Comparison of ENCODE assay signal across 14 cellular contexts in genomic region chr6:88705601-88706000, GRCh38.
DNase-seq lines count a peak whose midpoint lies in the region; ATAC-seq and TF ChIP-seq lines count a peak whose summit lies in the region.
"Had no signal": no experiment of that assay in that cellular context is flagged by ENCODE, and none has a peak within 500 bp of the region (broad histone marks: within the 10 kb centered on the region; RNA-seq: fewer than 3 reads in every experiment).

No MANE protein-coding gene starts in this region.

- no peaks in the 10 kb centered on the region for H3F3A ChIP-seq in PC-3 (ENCODE audit: low read length, unreplicated experiment)

- CTCF ChIA-PET in PC-3 (lab: Charles Lee): interaction anchor here (0.7 kb wide), 1 partner anchor 802 kb away, joined by 3 read pairs; no protein-coding TSS in a partner anchor

- TF ChIP-seq CTCF in PC-3 (conservative IDR thresholded peaks at IDR 0.05; ENCODE audit: low read depth, low read length): no peak

- no peak overlapping the region for H3K27ac ChIP-seq in PC-3 (ENCODE audit: low read length)
- H3K27ac ChIP-seq: skin epidermis had no signal

- BruUV-seq in PC-3 (replicated peaks; lab: Mats Ljungman, UMichigan): no TSS peak

- no peak overlapping the region for H3K4me2 ChIP-seq in PC-3 (ENCODE audit: low read length)

- H2AFZ ChIP-seq in PC-3 (ENCODE audit: low read length): no peak overlapping the region

- ATAC-seq in GM18858 (IDR thresholded peaks at IDR 0.05; ENCODE audit: unreplicated experiment) (peak; percentile 79), GM21528 (IDR thresholded peaks at IDR 0.05; ENCODE audit: low FRiP score, unreplicated experiment) (peak; percentile 77), HG03159 (IDR thresholded peaks at IDR 0.05; ENCODE audit: unreplicated experiment) (peak; percentile 88), PC-3 (no peak)
- ATAC-seq: HCT116 had no signal

- peak; percentile 59 for DNase-seq in amniotic epithelial cell (ENCODE audit: low read depth)
- DNase-seq in NOMO-1 treated with DMSO at 0.1 percent for 48 hours (lab: John Stamatoyannopoulos, UW; ENCODE audit: unreplicated experiment): no peak
- DNase-seq in PC-3: no peak
- DNase-seq in NCI-H2171 treated with DMSO at 0.1 percent for 48 hours (lab: John Stamatoyannopoulos, UW): no peak
- DNase-seq in GM19238 (ENCODE audit: insufficient read length, low spot score): no peak
- DNase-seq: activated CD4-positive, alpha-beta memory T cell treated with anti-CD3 and anti-CD28 coated beads, Interleukin-2, amount 10 ng/mL, durations not matched to agents 7 days and 5 days; mammary epithelial cell; NCI-H1105 treated with DMSO at 0.1 percent for 48 hours; stimulated activated naive CD4-positive, alpha-beta T cell had no signal

- no peaks in the 10 kb centered on the region for H3K36me3 ChIP-seq in PC-3 (ENCODE audit: low read depth, low read length)

- POLR2A ChIA-PET in PC-3 (lab: Charles Lee; ENCODE audit: unreplicated experiment): no interaction called here

- H4K20me1 ChIP-seq in PC-3 (ENCODE audit: low read length): no peaks in the 10 kb centered on the region

- no peaks in the 10 kb centered on the region for H3K4me1 ChIP-seq in PC-3 (ENCODE audit: insufficient read depth, low read length)

- no peaks in the 10 kb centered on the region for H3K9me2 ChIP-seq in PC-3 (replicated peaks; ENCODE audit: low read length)

- no peaks in the 10 kb centered on the region for H3K9me3 ChIP-seq in PC-3 (ENCODE audit: low read length)

- no peaks in the 10 kb centered on the region for H3K27me3 ChIP-seq in PC-3 (ENCODE audit: low read length)

- no peak overlapping the region for H3K4me3 ChIP-seq in PC-3 (ENCODE audit: low read length)
- H3K4me3 ChIP-seq: skin epidermis had no signal

- no peak overlapping the region for H3K9ac ChIP-seq in PC-3 (ENCODE audit: low read length)

- no peaks in the 10 kb centered on the region for H3K79me2 ChIP-seq in PC-3 (ENCODE audit: low read length)

- intact Hi-C loops in PC-3 (cut with micrococcal nuclease): no loop called here
